ENCODE assay signal across 1 cellular context in the genomic region with DNA sequence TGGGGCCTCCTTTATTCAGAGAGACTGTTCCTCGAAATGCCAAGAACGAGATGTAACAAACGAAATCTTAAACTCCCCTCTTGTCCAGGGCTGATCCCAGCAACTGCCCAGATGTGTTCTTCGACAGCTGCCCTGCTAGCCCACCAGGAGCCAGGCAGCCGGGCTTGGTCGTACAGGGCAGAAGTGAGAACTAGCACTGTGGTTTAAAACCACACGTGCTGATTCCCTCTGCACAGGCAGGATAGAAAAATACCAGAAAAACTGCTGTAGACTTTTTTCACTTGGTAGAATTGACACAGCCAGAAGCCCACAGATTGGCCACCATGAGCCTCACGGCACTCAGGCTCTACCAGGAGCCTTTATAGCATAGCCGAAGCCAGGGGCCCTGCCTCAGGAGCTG.
TF ChIP-seq lines count a peak whose summit lies in the region.

No MANE protein-coding gene starts in this region.

TF ChIP-seq in SK-N-SH, 30 proteins besides CTCF, POLR2A, EP300 and RAD21:
- TF ChIP-seq, protein P1, sequence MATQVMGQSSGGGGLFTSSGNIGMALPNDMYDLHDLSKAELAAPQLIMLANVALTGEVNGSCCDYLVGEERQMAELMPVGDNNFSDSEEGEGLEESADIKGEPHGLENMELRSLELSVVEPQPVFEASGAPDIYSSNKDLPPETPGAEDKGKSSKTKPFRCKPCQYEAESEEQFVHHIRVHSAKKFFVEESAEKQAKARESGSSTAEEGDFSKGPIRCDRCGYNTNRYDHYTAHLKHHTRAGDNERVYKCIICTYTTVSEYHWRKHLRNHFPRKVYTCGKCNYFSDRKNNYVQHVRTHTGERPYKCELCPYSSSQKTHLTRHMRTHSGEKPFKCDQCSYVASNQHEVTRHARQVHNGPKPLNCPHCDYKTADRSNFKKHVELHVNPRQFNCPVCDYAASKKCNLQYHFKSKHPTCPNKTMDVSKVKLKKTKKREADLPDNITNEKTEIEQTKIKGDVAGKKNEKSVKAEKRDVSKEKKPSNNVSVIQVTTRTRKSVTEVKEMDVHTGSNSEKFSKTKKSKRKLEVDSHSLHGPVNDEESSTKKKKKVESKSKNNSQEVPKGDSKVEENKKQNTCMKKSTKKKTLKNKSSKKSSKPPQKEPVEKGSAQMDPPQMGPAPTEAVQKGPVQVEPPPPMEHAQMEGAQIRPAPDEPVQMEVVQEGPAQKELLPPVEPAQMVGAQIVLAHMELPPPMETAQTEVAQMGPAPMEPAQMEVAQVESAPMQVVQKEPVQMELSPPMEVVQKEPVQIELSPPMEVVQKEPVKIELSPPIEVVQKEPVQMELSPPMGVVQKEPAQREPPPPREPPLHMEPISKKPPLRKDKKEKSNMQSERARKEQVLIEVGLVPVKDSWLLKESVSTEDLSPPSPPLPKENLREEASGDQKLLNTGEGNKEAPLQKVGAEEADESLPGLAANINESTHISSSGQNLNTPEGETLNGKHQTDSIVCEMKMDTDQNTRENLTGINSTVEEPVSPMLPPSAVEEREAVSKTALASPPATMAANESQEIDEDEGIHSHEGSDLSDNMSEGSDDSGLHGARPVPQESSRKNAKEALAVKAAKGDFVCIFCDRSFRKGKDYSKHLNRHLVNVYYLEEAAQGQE (IDR thresholded peaks at IDR 0.05; ENCODE audit: low read depth, low read length), result no peak
- TF ChIP-seq YY1 (IDR thresholded peaks at IDR 0.05; ENCODE audit: low read depth) (no peak), TCF12 (IDR thresholded peaks at IDR 0.05) (no peak), SIN3A (IDR thresholded peaks at IDR 0.05; ENCODE audit: borderline replicate concordance, low read depth, low read length) (no peak), TEAD4 (IDR thresholded peaks at IDR 0.05; ENCODE audit: borderline replicate concordance, insufficient read depth) (no peak), ELF1 (IDR thresholded peaks at IDR 0.05) (no peak), FOXM1 (IDR thresholded peaks at IDR 0.05; ENCODE audit: low read depth) (no peak), JUND (IDR thresholded peaks at IDR 0.05) (no peak), RFX5 (IDR thresholded peaks at IDR 0.05; ENCODE audit: low read length) (no peak), SMC3 (IDR thresholded peaks at IDR 0.05; ENCODE audit: low read depth, low read length) (no peak), NRF1 (IDR thresholded peaks at IDR 0.05; ENCODE audit: low read depth, low read length) (no peak), TAF1 (IDR thresholded peaks at IDR 0.05; ENCODE audit: borderline replicate concordance, low read depth, low read length) (no peak), FOSL2 (IDR thresholded peaks at IDR 0.05; ENCODE audit: borderline replicate concordance, low read depth) (no peak), MXI1 (IDR thresholded peaks at IDR 0.05; ENCODE audit: low read depth, low read length) (no peak)
- TF ChIP-seq, protein P2, sequence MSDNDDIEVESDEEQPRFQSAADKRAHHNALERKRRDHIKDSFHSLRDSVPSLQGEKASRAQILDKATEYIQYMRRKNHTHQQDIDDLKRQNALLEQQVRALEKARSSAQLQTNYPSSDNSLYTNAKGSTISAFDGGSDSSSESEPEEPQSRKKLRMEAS (IDR thresholded peaks at IDR 0.05; ENCODE audit: low read depth), result no peak
- TF ChIP-seq, protein P3, sequence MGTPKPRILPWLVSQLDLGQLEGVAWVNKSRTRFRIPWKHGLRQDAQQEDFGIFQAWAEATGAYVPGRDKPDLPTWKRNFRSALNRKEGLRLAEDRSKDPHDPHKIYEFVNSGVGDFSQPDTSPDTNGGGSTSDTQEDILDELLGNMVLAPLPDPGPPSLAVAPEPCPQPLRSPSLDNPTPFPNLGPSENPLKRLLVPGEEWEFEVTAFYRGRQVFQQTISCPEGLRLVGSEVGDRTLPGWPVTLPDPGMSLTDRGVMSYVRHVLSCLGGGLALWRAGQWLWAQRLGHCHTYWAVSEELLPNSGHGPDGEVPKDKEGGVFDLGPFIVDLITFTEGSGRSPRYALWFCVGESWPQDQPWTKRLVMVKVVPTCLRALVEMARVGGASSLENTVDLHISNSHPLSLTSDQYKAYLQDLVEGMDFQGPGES (IDR thresholded peaks at IDR 0.05; ENCODE audit: low read depth, low read length), result no peak
